8 cellular contexts compared by ENCODE assay signal in the genomic region with DNA sequence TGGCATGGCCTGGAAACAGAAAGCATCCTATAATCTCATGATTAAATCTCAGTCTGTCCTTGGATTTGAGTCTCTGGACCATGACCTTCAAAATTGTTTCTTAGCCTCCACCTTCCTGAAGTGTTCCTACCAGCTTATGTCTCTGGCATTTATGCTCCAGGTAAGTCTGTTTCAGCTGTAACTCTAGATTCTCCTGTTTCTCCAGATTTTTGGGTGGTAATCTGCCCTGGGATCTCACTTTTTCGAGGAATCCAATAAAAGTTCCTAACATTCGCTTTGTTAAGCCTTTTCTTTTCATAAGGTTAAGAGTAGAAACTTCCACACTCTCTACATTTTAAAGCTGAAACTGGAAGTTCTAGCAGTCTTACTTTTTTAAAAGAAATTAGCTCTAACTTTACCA.
"Had no signal": no experiment of that assay in that cellular context is flagged by ENCODE, and none has a peak within 500 bp of the region (broad histone marks: within the 10 kb centered on the region; RNA-seq: fewer than 3 reads in every experiment).

No MANE protein-coding gene starts in this region.

- H3K9me3 Mint-ChIP-seq: H9 had no signal

- H3K27ac Mint-ChIP-seq: H9 had no signal

- DNase-seq: GOT3, H9, HCEC 1CT, IMR-90, KG1 had no signal

- H3K4me1 Mint-ChIP-seq: H9 had no signal

- FAIRE-seq: H54, HTR-8/SVneo, K562 had no signal

- H3K4me3 Mint-ChIP-seq: H9 had no signal

- H3K4me3 ChIP-seq: K562 had no signal

- ATAC-seq: K562 had no signal
